Comparison of ENCODE assay signal across 2 cellular contexts in the genomic region with DNA sequence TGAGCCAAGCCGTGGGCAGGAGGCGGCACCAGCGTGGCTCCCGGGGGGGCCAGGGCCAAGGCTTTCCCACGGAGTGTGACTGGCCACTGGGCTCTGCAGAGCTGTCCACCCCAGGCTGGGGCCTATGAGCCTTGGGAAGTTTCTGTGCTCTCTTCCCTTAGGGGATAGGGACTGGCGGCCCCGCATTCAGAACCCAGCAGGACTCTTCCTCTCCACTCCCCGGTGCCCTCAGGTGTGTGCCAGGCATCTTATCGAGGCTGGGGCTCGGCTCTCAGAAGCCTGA.
TF ChIP-seq lines count a peak whose summit lies in the region.

No MANE protein-coding gene starts in this region.

TF ChIP-seq in GM23338, 12 proteins besides CTCF, POLR2A, EP300 and RAD21:
- TF ChIP-seq, protein P1, sequence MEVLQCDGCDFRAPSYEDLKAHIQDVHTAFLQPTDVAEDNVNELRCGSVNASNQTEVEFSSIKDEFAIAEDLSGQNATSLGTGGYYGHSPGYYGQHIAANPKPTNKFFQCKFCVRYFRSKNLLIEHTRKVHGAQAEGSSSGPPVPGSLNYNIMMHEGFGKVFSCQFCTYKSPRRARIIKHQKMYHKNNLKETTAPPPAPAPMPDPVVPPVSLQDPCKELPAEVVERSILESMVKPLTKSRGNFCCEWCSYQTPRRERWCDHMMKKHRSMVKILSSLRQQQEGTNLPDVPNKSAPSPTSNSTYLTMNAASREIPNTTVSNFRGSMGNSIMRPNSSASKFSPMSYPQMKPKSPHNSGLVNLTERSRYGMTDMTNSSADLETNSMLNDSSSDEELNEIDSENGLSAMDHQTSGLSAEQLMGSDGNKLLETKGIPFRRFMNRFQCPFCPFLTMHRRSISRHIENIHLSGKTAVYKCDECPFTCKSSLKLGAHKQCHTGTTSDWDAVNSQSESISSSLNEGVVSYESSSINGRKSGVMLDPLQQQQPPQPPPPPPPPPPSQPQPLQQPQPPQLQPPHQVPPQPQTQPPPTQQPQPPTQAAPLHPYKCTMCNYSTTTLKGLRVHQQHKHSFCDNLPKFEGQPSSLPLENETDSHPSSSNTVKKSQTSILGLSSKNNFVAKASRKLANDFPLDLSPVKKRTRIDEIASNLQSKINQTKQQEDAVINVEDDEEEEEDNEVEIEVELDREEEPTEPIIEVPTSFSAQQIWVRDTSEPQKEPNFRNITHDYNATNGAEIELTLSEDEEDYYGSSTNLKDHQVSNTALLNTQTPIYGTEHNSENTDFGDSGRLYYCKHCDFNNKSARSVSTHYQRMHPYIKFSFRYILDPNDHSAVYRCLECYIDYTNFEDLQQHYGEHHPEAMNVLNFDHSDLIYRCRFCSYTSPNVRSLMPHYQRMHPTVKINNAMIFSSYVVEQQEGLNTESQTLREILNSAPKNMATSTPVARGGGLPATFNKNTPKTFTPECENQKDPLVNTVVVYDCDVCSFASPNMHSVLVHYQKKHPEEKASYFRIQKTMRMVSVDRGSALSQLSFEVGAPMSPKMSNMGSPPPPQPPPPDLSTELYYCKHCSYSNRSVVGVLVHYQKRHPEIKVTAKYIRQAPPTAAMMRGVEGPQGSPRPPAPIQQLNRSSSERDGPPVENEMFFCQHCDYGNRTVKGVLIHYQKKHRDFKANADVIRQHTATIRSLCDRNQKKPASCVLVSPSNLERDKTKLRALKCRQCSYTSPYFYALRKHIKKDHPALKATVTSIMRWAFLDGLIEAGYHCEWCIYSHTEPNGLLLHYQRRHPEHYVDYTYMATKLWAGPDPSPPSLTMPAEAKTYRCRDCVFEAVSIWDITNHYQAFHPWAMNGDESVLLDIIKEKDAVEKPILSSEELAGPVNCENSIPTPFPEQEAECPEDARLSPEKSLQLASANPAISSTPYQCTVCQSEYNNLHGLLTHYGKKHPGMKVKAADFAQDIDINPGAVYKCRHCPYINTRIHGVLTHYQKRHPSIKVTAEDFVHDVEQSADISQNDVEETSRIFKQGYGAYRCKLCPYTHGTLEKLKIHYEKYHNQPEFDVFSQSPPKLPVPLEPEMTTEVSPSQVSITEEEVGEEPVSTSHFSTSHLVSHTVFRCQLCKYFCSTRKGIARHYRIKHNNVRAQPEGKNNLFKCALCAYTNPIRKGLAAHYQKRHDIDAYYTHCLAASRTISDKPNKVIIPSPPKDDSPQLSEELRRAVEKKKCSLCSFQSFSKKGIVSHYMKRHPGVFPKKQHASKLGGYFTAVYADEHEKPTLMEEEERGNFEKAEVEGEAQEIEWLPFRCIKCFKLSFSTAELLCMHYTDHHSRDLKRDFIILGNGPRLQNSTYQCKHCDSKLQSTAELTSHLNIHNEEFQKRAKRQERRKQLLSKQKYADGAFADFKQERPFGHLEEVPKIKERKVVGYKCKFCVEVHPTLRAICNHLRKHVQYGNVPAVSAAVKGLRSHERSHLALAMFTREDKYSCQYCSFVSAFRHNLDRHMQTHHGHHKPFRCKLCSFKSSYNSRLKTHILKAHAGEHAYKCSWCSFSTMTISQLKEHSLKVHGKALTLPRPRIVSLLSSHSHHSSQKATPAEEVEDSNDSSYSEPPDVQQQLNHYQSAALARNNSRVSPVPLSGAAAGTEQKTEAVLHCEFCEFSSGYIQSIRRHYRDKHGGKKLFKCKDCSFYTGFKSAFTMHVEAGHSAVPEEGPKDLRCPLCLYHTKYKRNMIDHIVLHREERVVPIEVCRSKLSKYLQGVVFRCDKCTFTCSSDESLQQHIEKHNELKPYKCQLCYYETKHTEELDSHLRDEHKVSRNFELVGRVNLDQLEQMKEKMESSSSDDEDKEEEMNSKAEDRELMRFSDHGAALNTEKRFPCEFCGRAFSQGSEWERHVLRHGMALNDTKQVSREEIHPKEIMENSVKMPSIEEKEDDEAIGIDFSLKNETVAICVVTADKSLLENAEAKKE (CRISPR knock-in tag; IDR thresholded peaks at IDR 0.05), result no peak
- TF ChIP-seq, protein P2, sequence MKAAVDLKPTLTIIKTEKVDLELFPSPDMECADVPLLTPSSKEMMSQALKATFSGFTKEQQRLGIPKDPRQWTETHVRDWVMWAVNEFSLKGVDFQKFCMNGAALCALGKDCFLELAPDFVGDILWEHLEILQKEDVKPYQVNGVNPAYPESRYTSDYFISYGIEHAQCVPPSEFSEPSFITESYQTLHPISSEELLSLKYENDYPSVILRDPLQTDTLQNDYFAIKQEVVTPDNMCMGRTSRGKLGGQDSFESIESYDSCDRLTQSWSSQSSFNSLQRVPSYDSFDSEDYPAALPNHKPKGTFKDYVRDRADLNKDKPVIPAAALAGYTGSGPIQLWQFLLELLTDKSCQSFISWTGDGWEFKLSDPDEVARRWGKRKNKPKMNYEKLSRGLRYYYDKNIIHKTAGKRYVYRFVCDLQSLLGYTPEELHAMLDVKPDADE (IDR thresholded peaks at IDR 0.05), result no peak

TF ChIP-seq in H1, 55 proteins besides CTCF, POLR2A, EP300 and RAD21:
- no peak for TF ChIP-seq KDM1A (IDR thresholded peaks at IDR 0.05; ENCODE audit: borderline replicate concordance, low read length)
- no peak for TF ChIP-seq TBP (IDR thresholded peaks at IDR 0.05; ENCODE audit: low read depth, low read length)
- TF ChIP-seq SAP30 (IDR thresholded peaks at IDR 0.05; ENCODE audit: insufficient read depth, insufficient replicate concordance, low read length), result no peak
- TF ChIP-seq NRF1 (IDR thresholded peaks at IDR 0.05; ENCODE audit: low read depth, low read length), result no peak
- no peak for TF ChIP-seq YY1 (IDR thresholded peaks at IDR 0.05; ENCODE audit: low read depth, low read length)
- TF ChIP-seq NANOG (IDR thresholded peaks at IDR 0.05; ENCODE audit: insufficient read depth, low read depth, low read length, poor library complexity, severe bottlenecking), result no peak
- TF ChIP-seq ASH2L (IDR thresholded peaks at IDR 0.05; ENCODE audit: low read length), result no peak
- no peak for TF ChIP-seq SIN3A (conservative IDR thresholded peaks at IDR 0.05 in 1 of 2, IDR thresholded peaks at IDR 0.05 in 1 of 2; ENCODE audit: low read depth in 1 of 2, low read length in 2 of 2)
- TF ChIP-seq CBX8 (IDR thresholded peaks at IDR 0.05; ENCODE audit: borderline replicate concordance, low read depth, low read length), result no peak
- TF ChIP-seq, protein P3, sequence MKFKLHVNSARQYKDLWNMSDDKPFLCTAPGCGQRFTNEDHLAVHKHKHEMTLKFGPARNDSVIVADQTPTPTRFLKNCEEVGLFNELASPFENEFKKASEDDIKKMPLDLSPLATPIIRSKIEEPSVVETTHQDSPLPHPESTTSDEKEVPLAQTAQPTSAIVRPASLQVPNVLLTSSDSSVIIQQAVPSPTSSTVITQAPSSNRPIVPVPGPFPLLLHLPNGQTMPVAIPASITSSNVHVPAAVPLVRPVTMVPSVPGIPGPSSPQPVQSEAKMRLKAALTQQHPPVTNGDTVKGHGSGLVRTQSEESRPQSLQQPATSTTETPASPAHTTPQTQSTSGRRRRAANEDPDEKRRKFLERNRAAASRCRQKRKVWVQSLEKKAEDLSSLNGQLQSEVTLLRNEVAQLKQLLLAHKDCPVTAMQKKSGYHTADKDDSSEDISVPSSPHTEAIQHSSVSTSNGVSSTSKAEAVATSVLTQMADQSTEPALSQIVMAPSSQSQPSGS (IDR thresholded peaks at IDR 0.05; ENCODE audit: low read length), result no peak
- no peak for TF ChIP-seq SP2 (IDR thresholded peaks at IDR 0.05; ENCODE audit: low read length)
- no peak for TF ChIP-seq MAFK (IDR thresholded peaks at IDR 0.05; ENCODE audit: low read depth, low read length)
- no peak for TF ChIP-seq CREB1 (IDR thresholded peaks at IDR 0.05)
- TF ChIP-seq HDAC6 (IDR thresholded peaks at IDR 0.05; ENCODE audit: low read depth, low read length), result no peak
- TF ChIP-seq CTBP2 (IDR thresholded peaks at IDR 0.05; ENCODE audit: borderline replicate concordance, insufficient read depth, insufficient read length, low read length), result no peak
